In genomic region chr9:8338742-8339425, GRCh38 we compare ENCODE assay signal across 16 cellular contexts.
DNase-seq lines count a peak whose midpoint lies in the region; FAIRE-seq and TF ChIP-seq lines count a peak whose summit lies in the region.
"Had no signal": no experiment of that assay in that cellular context is flagged by ENCODE, and none has a peak within 500 bp of the region (broad histone marks: within the 10 kb centered on the region; RNA-seq: fewer than 3 reads in every experiment).

No MANE protein-coding gene starts in this region.

- DNase-seq in DMS 273 (lab: John Stamatoyannopoulos, UW; ENCODE audit: unreplicated experiment) (peak; percentile 84), NCI-H2171 (lab: John Stamatoyannopoulos, UW) (peak; percentile 15), dermis blood vessel endothelial cell (peak; percentile 35), kidney (no peak), cerebellar nuclear complex (lab: John Stamatoyannopoulos, UW) (no peak), NCI-H524 treated with DMSO at 0.1 percent for 48 hours (lab: John Stamatoyannopoulos, UW) (no peak), NCI-H748 treated with DMSO at 0.1 percent for 48 hours (lab: John Stamatoyannopoulos, UW) (no peak), NCI-H774 (lab: John Stamatoyannopoulos, UW) (no peak)
- DNase-seq: DMS153, EL, NCI-H1436, NCI-H2081 treated with DMSO at 0.1 percent for 48 hours, NCI-H2227 treated with DMSO at 0.1 percent for 48 hours, RPMI8226, SJCRH30 had no signal

- intact Hi-C loops in kidney (cut with DNase I) = no loop called here

- TF ChIP-seq CTCF in kidney (IDR thresholded peaks at IDR 0.05; ENCODE audit: borderline replicate concordance, extremely low read depth, insufficient read depth) = no peak

- H3K9ac ChIP-seq in kidney (ENCODE audit: low read length in 2 of 2) = no peak overlapping the region

- no peak overlapping the region for H3K4me3 ChIP-seq in kidney (ENCODE audit: low read length in 2 of 2)
- H3K4me3 ChIP-seq: K562, SJCRH30 had no signal

- H3K27ac ChIP-seq in kidney (ENCODE audit: low read depth in 2 of 2, low read length in 2 of 2) = peak overlapping the region; percentile 49 to 56
- H3K27ac ChIP-seq: SJCRH30 had no signal

- FAIRE-seq in kidney (lab: Jason Lieb, UNC) = no peak
- FAIRE-seq: K562 had no signal

- H3K4me1 ChIP-seq in kidney (ENCODE audit: control insufficient read depth in 1 of 2, insufficient read depth in 1 of 2, low read depth in 1 of 2, low read length in 2 of 2) = peaks cover 6 to 25% of the 10 kb centered on the region in 2 donors
- H3K4me1 ChIP-seq: SJCRH30 had no signal

- no peaks in the 10 kb centered on the region for H3K9me3 ChIP-seq in kidney (ENCODE audit: control insufficient read depth in 1 of 2, low read length in 2 of 2)
- H3K9me3 ChIP-seq: SJCRH30 had no signal

- H3K36me3 ChIP-seq in kidney (ENCODE audit: control insufficient read depth in 1 of 2, insufficient read depth in 2 of 2, low read length in 2 of 2) = no peaks in the 10 kb centered on the region

Comparison
In these comparisons a context has a peak if more than half of its experiments do, and no peak if none do; other contexts are left out.
1. DNase-seq: peak in DMS 273 (single experiment), NCI-H2171 (single experiment) and dermis blood vessel endothelial cell (single experiment); none in kidney (single experiment), cerebellar nuclear complex (0 of 2), NCI-H524 treated with DMSO at 0.1 percent for 48 hours (single experiment), NCI-H748 treated with DMSO at 0.1 percent for 48 hours (single experiment) and NCI-H774 (single experiment).